8 cellular contexts compared by ENCODE assay signal in genomic region chr18:50297621-50298442, GRCh38. TPM values are rescaled to one million over a fixed set of nuclear protein-coding genes. Genes with fewer than 3 reads are reported as not detected.
DNase-seq lines count a peak whose midpoint lies in the region; ATAC-seq and TF ChIP-seq lines count a peak whose summit lies in the region.

No MANE protein-coding gene starts in this region.

- H3K9me3 ChIP-seq in osteoblast (ENCODE audit: low read depth, low read length) = no peaks in the 10 kb centered on the region

- peaks cover 3% of the 10 kb centered on the region for H3K36me3 Mint-ChIP-seq in activated naive CD8-positive, alpha-beta T cell

- peak; percentile 100 for ATAC-seq in GM19463 (IDR thresholded peaks at IDR 0.05; ENCODE audit: unreplicated experiment)
- peak; percentile 99 for ATAC-seq in HG03565 (IDR thresholded peaks at IDR 0.05; ENCODE audit: unreplicated experiment)
- peak; percentile 97 for ATAC-seq in Right ventricle myocardium superior (ENCODE audit: poor library complexity)

- peak overlapping the region; percentile 87 for H3K4me3 Mint-ChIP-seq in activated naive CD8-positive, alpha-beta T cell

- peak overlapping the region; percentile 71 for H3K4me3 ChIP-seq in osteoblast (ENCODE audit: insufficient read depth, low read length)

- peak overlapping the region; percentile 95 for H2AFZ ChIP-seq in osteoblast (ENCODE audit: low read length)

- intact Hi-C loops in Right ventricle myocardium superior (cut with DNase I) = no loop called here

- peaks cover 5% of the 10 kb centered on the region for H3K4me1 ChIP-seq in osteoblast (ENCODE audit: insufficient read depth, low read length)

- H4K20me1 ChIP-seq in osteoblast (ENCODE audit: insufficient read depth, low read length) = no peaks in the 10 kb centered on the region

- TF ChIP-seq CTCF in osteoblast (IDR thresholded peaks at IDR 0.05; ENCODE audit: extremely low read depth, low read depth, low read length) = no peak

- no peak overlapping the region for H3K27ac Mint-ChIP-seq in activated naive CD8-positive, alpha-beta T cell

- H3K27me3 Mint-ChIP-seq in activated naive CD8-positive, alpha-beta T cell = peaks cover 8% of the 10 kb centered on the region

- no peaks in the 10 kb centered on the region for H3K79me2 ChIP-seq in osteoblast (ENCODE audit: insufficient read depth, low read length)

- H3K27me3 ChIP-seq in osteoblast (ENCODE audit: insufficient read depth, low read length) = peaks cover 36% of the 10 kb centered on the region

- peak; percentile 38 for DNase-seq in CMK (ENCODE audit: low read depth)
- peak; percentile 69 for DNase-seq in RPMI7951 (ENCODE audit: low read depth)
- peak; percentile 89 for DNase-seq in Right ventricle myocardium superior
- DNase-seq in osteoblast (ENCODE audit: insufficient read length, low spot score, missing footprints) = peak; percentile 91
- peak; percentile 84 for DNase-seq in ureter (ENCODE audit: low spot score)

- H3K4me1 Mint-ChIP-seq in activated naive CD8-positive, alpha-beta T cell (ENCODE audit: low read depth) = peaks cover 7% of the 10 kb centered on the region

- no peaks in the 10 kb centered on the region for H3K36me3 ChIP-seq in osteoblast (ENCODE audit: insufficient read depth, low read length)

- peak overlapping the region; percentile 98 for H3K4me2 ChIP-seq in osteoblast (ENCODE audit: insufficient read depth, low read length)

- no peaks in the 10 kb centered on the region for H3K9me3 Mint-ChIP-seq in activated naive CD8-positive, alpha-beta T cell (ENCODE audit: low read depth)

- H3K27ac ChIP-seq in osteoblast (ENCODE audit: low read depth, low read length) = no peak overlapping the region

RNA-seq across cellular contexts. Expression of gene CXXC1, which starts 10.3 kb away (rescaled TPM):
- total RNA-seq in RPMI7951 (2014; rRNA removed; shearing (Covaris generic)) = 15.7 and 20.9 TPM in 2 replicates
- total RNA-seq in Right ventricle myocardium superior (39.4 TPM), osteoblast (30.4 and 33.3 TPM in 2 replicates), ureter (119 TPM)

RNA-seq across cellular contexts. Expression of gene MBD1, which starts 16.5 kb away (rescaled TPM):
- 36.3 and 44.3 TPM in 2 replicates for total RNA-seq in RPMI7951 (2014; rRNA removed; shearing (Covaris generic))
- 41.2 TPM for total RNA-seq in Right ventricle myocardium superior
- total RNA-seq in osteoblast = 64.8 and 71.3 TPM in 2 replicates
- total RNA-seq in ureter = 91.7 TPM

RNA-seq across cellular contexts. Expression of gene CFAP53, which starts 31.5 kb away (rescaled TPM):
- total RNA-seq in RPMI7951 (2014; rRNA removed; shearing (Covaris generic)) = 0.36 and 0.68 TPM in 2 replicates
- total RNA-seq in Right ventricle myocardium superior (0.11 TPM), osteoblast (0.36 and 0.59 TPM in 2 replicates), ureter (0.81 TPM)

Comparison
In these comparisons a context has a peak if more than half of its experiments do, and no peak if none do; other contexts are left out.
1. DNase-seq: peak in every context shown above with its lines; median percentile 91 in osteoblast; 89 in Right ventricle myocardium superior; 84 in ureter; 69 in RPMI7951; 38 in CMK.